27 cellular contexts compared by ENCODE assay signal in genomic region chr1:20344738-20345137, GRCh38. TPM values are rescaled to one million over a fixed set of nuclear protein-coding genes. Genes with fewer than 3 reads are reported as not detected.
"Had no signal": no experiment of that assay in that cellular context is flagged by ENCODE, and none has a peak within 500 bp of the region (broad histone marks: within the 10 kb centered on the region; RNA-seq: fewer than 3 reads in every experiment).

No MANE protein-coding gene starts in this region.

- H3K4me3 Mint-ChIP-seq: activated CD4-positive, alpha-beta T cell treated with anti-CD3 and anti-CD28 coated beads, Interleukin-2, amount 10 ng/mL, durations not matched to agents 7 days and 5 days; activated CD8-positive, alpha-beta memory T cell treated with anti-CD3 and anti-CD28 coated beads, Interleukin-2, amount 10 ng/mL, durations not matched to agents 7 days and 5 days; activated CD8-positive, alpha-beta T cell treated with anti-CD3 and anti-CD28 coated beads for 36 hours had no signal

- H3K36me3 Mint-ChIP-seq: activated CD8-positive, alpha-beta memory T cell treated with anti-CD3 and anti-CD28 coated beads, Interleukin-2, amount 10 ng/mL, durations not matched to agents 7 days and 5 days had no signal

- H3K27ac Mint-ChIP-seq: activated CD4-positive, alpha-beta T cell treated with anti-CD3 and anti-CD28 coated beads, Interleukin-2, amount 10 ng/mL, durations not matched to agents 7 days and 5 days; activated CD8-positive, alpha-beta memory T cell treated with anti-CD3 and anti-CD28 coated beads, Interleukin-2, amount 10 ng/mL, durations not matched to agents 7 days and 5 days; activated CD8-positive, alpha-beta T cell treated with anti-CD3 and anti-CD28 coated beads for 36 hours; activated naive CD8-positive, alpha-beta T cell had no signal

- H3K4me1 Mint-ChIP-seq: activated CD8-positive, alpha-beta memory T cell treated with anti-CD3 and anti-CD28 coated beads, Interleukin-2, amount 10 ng/mL, durations not matched to agents 7 days and 5 days had no signal

- H3K27ac ChIP-seq: adrenal gland, ascending aorta, brain microvascular endothelial cell, esophagus muscularis mucosa, prostate gland, testis, vagina had no signal

- H3K27me3 ChIP-seq: adrenal gland, ascending aorta, testis, vagina had no signal

- H3K36me3 ChIP-seq: adrenal gland, ascending aorta, brain microvascular endothelial cell, esophagus muscularis mucosa, prostate gland, vagina had no signal

- ATAC-seq: activated CD4-positive, CD25-positive, alpha-beta regulatory T cell treated with anti-CD3 and anti-CD28 coated beads, Interleukin-2, amount 50 U/mL, for 24 hours; activated CD8-positive, alpha-beta memory T cell treated with anti-CD3 and anti-CD28 coated beads, Interleukin-2, amount 10 ng/mL, durations not matched to agents 7 days and 5 days; left cardiac atrium had no signal

- H3K9me3 ChIP-seq: adrenal gland, ascending aorta, prostate gland, testis, vagina had no signal

- DNase-seq: activated CD4-positive, alpha-beta T cell treated with anti-CD3 and anti-CD28 coated beads, Interleukin-2, amount 10 ng/mL, durations not matched to agents 7 days and 5 days; activated CD8-positive, alpha-beta memory T cell treated with anti-CD3 and anti-CD28 coated beads, Interleukin-2, amount 10 ng/mL, durations not matched to agents 7 days and 5 days; activated CD8-positive, alpha-beta T cell treated with anti-CD3 and anti-CD28 coated beads for 36 hours; activated gamma-delta T cell treated with Interleukin-2 at 50 U/mL for 16 hours; activated T-cell treated with anti-CD3 and anti-CD28 coated beads for 4 hours; adrenal gland; brain microvascular endothelial cell; central memory CD4-positive, alpha-beta T cell; dermis blood vessel endothelial cell; effector CD8-positive, alpha-beta T cell; hypothalamus; islet precursor cell; left cardiac atrium; stimulated activated CD4-positive, alpha-beta T cell treated with anti-CD3 and anti-CD28 coated beads, Interleukin-4, amount 100 ng/mL, for 1 hour; stimulated activated naive CD4-positive, alpha-beta T cell; testis; trophoblast cell had no signal

- H3K4me1 ChIP-seq: ascending aorta, prostate gland, testis, vagina had no signal

- H3K4me3 ChIP-seq: adrenal gland, ascending aorta, esophagus muscularis mucosa, prostate gland, testis, vagina had no signal

RNA-seq across cellular contexts. Expression of gene VWA5B1, which starts 54.1 kb away (rescaled TPM):
- total RNA-seq: activated CD8-positive, alpha-beta memory T cell treated with anti-CD3 and anti-CD28 coated beads, Interleukin-2, amount 10 ng/mL, durations not matched to agents 7 days and 5 days; activated CD8-positive, alpha-beta T cell treated with anti-CD3 and anti-CD28 coated beads for 36 hours; ascending aorta; dermis blood vessel endothelial cell; endothelial cell of umbilical vein; liver; omental fat pad; T-helper 2 cell treated with Interferon-gamma antibody and Interleukin-4, amounts not matched to agents 100 ng/mL and 5 ng/mL, for 36 hours; vagina had no signal
- polyA plus RNA-seq: endothelial cell of umbilical vein, liver had no signal
